Comparison of ENCODE assay signal across 1 cellular context in genomic region chr5:124634228-124634819, GRCh38.
TF ChIP-seq lines count a peak whose summit lies in the region.

No MANE protein-coding gene starts in this region.

TF ChIP-seq in HCT116, 20 proteins besides CTCF, POLR2A, EP300 and RAD21:
- TF ChIP-seq REST (IDR thresholded peaks at IDR 0.05; ENCODE audit: low read depth), result no peak
- no peak for TF ChIP-seq POLR2AphosphoS5 (IDR thresholded peaks at IDR 0.05; ENCODE audit: low read depth, low read length)
- no peak for TF ChIP-seq ELF1 (IDR thresholded peaks at IDR 0.05; ENCODE audit: borderline replicate concordance, low read depth)
- TF ChIP-seq CEBPB (IDR thresholded peaks at IDR 0.05; ENCODE audit: low read depth), result peak; percentile 39; the same call in 1 of the 2 replicates
- TF ChIP-seq FOSL1 (IDR thresholded peaks at IDR 0.05; ENCODE audit: low read depth), result peak; percentile 27; the same call in 1 of the 2 replicates
- no peak for TF ChIP-seq MAX (IDR thresholded peaks at IDR 0.05)
- peak; percentile 72 for TF ChIP-seq JUND (IDR thresholded peaks at IDR 0.05)
- TF ChIP-seq ATF3 (IDR thresholded peaks at IDR 0.05), result no peak
- TF ChIP-seq CBX3 (IDR thresholded peaks at IDR 0.05; ENCODE audit: low read depth), result peak; percentile 30; the same call in 1 of the 2 replicates
- no peak for TF ChIP-seq ZNF274 (IDR thresholded peaks at IDR 0.05; ENCODE audit: low read depth, low read length)
- no peak for TF ChIP-seq YY1 (IDR thresholded peaks at IDR 0.05; ENCODE audit: extremely low read depth, insufficient replicate concordance, low read depth, low read length)
- no peak for TF ChIP-seq SRF (IDR thresholded peaks at IDR 0.05; ENCODE audit: low read depth)
- no peak for TF ChIP-seq EZH2 (IDR thresholded peaks at IDR 0.05)
- TF ChIP-seq ZFX (IDR thresholded peaks at IDR 0.05), result no peak
- TF ChIP-seq SP1 (IDR thresholded peaks at IDR 0.05; ENCODE audit: low read depth), result peak; percentile 56
- TF ChIP-seq SIN3A (IDR thresholded peaks at IDR 0.05; ENCODE audit: low read depth), result no peak
- TF ChIP-seq EGR1 (IDR thresholded peaks at IDR 0.05; ENCODE audit: low read depth), result no peak
- TF ChIP-seq EZH2phosphoT487 (IDR thresholded peaks at IDR 0.05; ENCODE audit: borderline replicate concordance), result no peak
- no peak for TF ChIP-seq TCF7L2 (IDR thresholded peaks at IDR 0.05; ENCODE audit: borderline replicate concordance, extremely low read depth, insufficient read depth, insufficient read length)
- no peak for TF ChIP-seq ZBTB33 (IDR thresholded peaks at IDR 0.05; ENCODE audit: extremely low read depth, insufficient replicate concordance, low read length)
